Comparison of ENCODE assay signal across 8 cellular contexts in the genomic region with DNA sequence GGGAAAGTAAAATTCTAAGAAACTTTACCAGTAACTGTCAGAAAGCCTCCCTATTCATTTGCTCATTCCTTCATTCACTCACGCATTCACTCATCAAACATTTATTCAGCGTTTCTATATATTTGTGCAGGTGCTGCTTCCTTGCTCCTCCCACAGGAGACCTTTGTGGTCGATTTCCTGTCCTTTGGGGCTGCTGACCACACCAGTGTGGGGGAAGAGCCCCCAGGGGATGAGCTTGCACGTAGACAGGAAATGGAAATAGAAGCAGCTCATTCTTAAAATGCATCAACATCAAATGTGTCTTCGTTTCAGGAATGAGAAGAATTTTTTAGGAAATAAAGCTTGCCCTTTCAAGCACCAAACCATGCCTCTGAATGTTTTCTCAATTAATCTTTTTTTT. TPM values are rescaled to one million over a fixed set of nuclear protein-coding genes. Genes with fewer than 3 reads are reported as not detected.
DNase-seq lines count a peak whose midpoint lies in the region; ATAC-seq and TF ChIP-seq lines count a peak whose summit lies in the region.

No MANE protein-coding gene starts in this region.

- peak overlapping the region; percentile 29 for H3K27ac ChIP-seq in epithelial cell of prostate

- no peak for TF ChIP-seq CTCF in GM12864 (IDR thresholded peaks at IDR 0.05; ENCODE audit: low read depth, low read length, missing control alignments)

- DNase-seq in GM12864 (ENCODE audit: low read depth) (peak; percentile 90), NCI-H748 (lab: John Stamatoyannopoulos, UW; ENCODE audit: unreplicated experiment) (peak; percentile 85), epithelial cell of prostate (ENCODE audit: low read depth, low spot score) (no peak), cerebellum (ENCODE audit: low spot score) (no peak), DMS114 treated with DMSO at 0.1 percent for 48 hours (lab: John Stamatoyannopoulos, UW; ENCODE audit: unreplicated experiment) (no peak), middle frontal gyrus (ENCODE audit: extremely low spot score, low spot score) (no peak)
- DNase-seq in central memory CD4-positive, alpha-beta T cell, result no peak

- peak; percentile 51 for ATAC-seq in GM21619 (IDR thresholded peaks at IDR 0.05; ENCODE audit: unreplicated experiment)

- H3K4me3 ChIP-seq in GM12864 (ENCODE audit: low read depth, low read length), result no peak overlapping the region; the same call in 1 of the 2 replicates

RNA-seq across cellular contexts. Expression of gene PIK3R6, which starts 9.6 kb away (rescaled TPM):
- 0.54 TPM for total RNA-seq in cerebellum

RNA-seq across cellular contexts. Expression of gene MFSD6L, which starts 58.8 kb away (rescaled TPM):
- 0.09 TPM for total RNA-seq in cerebellum

Comparison
In these comparisons a context has a peak if more than half of its experiments do, and no peak if none do; other contexts are left out.
1. DNase-seq: peak in GM12864 (single experiment) and NCI-H748 (single experiment); none in epithelial cell of prostate (single experiment), central memory CD4-positive, alpha-beta T cell (single experiment), cerebellum (single experiment), DMS114 treated with DMSO at 0.1 percent for 48 hours (single experiment) and middle frontal gyrus (single experiment).